In the genomic region with DNA sequence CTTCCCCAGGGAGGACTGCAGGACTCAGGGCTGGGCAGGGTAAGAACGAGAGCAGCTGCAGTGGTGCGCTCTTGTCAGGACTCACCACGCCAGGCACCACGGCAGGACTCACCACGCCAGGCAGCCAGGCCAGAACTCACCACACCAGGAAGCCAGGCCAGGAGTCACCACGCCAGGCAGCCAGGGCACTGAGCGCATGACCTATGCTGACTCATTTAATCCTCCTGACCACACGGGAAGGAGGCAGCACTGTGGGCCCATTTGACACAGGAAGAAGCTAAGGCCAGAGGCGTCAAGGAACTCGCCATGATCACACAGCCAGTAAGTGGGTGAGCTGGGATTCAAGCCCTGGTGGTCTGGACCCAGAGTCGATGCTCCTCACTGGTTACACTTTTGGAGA, we compare ENCODE assay signal across 11 cellular contexts.
DNase-seq lines count a peak whose midpoint lies in the region; ATAC-seq, FAIRE-seq and TF ChIP-seq lines count a peak whose summit lies in the region.
"Had no signal": no experiment of that assay in that cellular context is flagged by ENCODE, and none has a peak within 500 bp of the region (broad histone marks: within the 10 kb centered on the region; RNA-seq: fewer than 3 reads in every experiment).

No MANE protein-coding gene starts in this region.

- no peak overlapping the region for H3K27ac Mint-ChIP-seq in activated CD4-positive, alpha-beta T cell treated with anti-CD3 and anti-CD28 coated beads for 36 hours
- no peak overlapping the region for H3K27ac Mint-ChIP-seq in activated CD4-positive, alpha-beta T cell treated with anti-CD3 and anti-CD28 coated beads, Interleukin-2, amount 10 ng/mL, durations not matched to agents 7 days and 5 days
- peak overlapping the region; percentile 26 for H3K27ac Mint-ChIP-seq in stimulated activated naive CD8-positive, alpha-beta T cell treated with anti-CD3 and anti-CD28 coated beads, Interleukin-15, Interleukin-2, amounts not matched to agents 100 ng/mL and 50 ng/mL, for 24 hours

- H2BK120ac ChIP-seq in mesendoderm (ENCODE audit: low read depth, low read length), result no peak overlapping the region

- intact Hi-C loops in activated CD4-positive, alpha-beta T cell treated with anti-CD3 and anti-CD28 coated beads for 36 hours (cut with DNase I, micrococcal nuclease), result no loop called here
- intact Hi-C loops in endothelial cell of umbilical vein (cut with micrococcal nuclease), result loop anchor here (5.0 kb wide), 1 partner anchor 344 kb away; no protein-coding TSS in a partner anchor

- peak; percentile 92 for FAIRE-seq in endothelial cell of umbilical vein (lab: Jason Lieb, UNC)

- no peak overlapping the region for H2AFZ ChIP-seq in endothelial cell of umbilical vein (ENCODE audit: low read depth, low read length)

- no peaks in the 10 kb centered on the region for H3K27me3 Mint-ChIP-seq in activated CD4-positive, alpha-beta T cell treated with anti-CD3 and anti-CD28 coated beads for 36 hours
- no peaks in the 10 kb centered on the region for H3K27me3 Mint-ChIP-seq in activated CD4-positive, alpha-beta T cell treated with anti-CD3 and anti-CD28 coated beads, Interleukin-2, amount 10 ng/mL, durations not matched to agents 7 days and 5 days
- no peaks in the 10 kb centered on the region for H3K27me3 Mint-ChIP-seq in stimulated activated naive CD8-positive, alpha-beta T cell treated with anti-CD3 and anti-CD28 coated beads, Interleukin-15, Interleukin-2, amounts not matched to agents 100 ng/mL and 50 ng/mL, for 24 hours

- H3K36me3 Mint-ChIP-seq in activated CD4-positive, alpha-beta T cell treated with anti-CD3 and anti-CD28 coated beads for 36 hours (ENCODE audit: low read depth), result peaks cover 9% of the 10 kb centered on the region
- peaks cover 41% of the 10 kb centered on the region for H3K36me3 Mint-ChIP-seq in activated CD4-positive, alpha-beta T cell treated with anti-CD3 and anti-CD28 coated beads, Interleukin-2, amount 10 ng/mL, durations not matched to agents 7 days and 5 days (ENCODE audit: low read depth)
- H3K36me3 Mint-ChIP-seq in stimulated activated naive CD8-positive, alpha-beta T cell treated with anti-CD3 and anti-CD28 coated beads, Interleukin-15, Interleukin-2, amounts not matched to agents 100 ng/mL and 50 ng/mL, for 24 hours (ENCODE audit: low read depth), result peaks cover 54% of the 10 kb centered on the region

- H3K18ac ChIP-seq in mesendoderm (ENCODE audit: low read length), result no peak overlapping the region

- H2BK5ac ChIP-seq in mesendoderm (ENCODE audit: low read length), result no peak overlapping the region

- no peak overlapping the region for H3K4me2 ChIP-seq in endothelial cell of umbilical vein (ENCODE audit: insufficient read depth, low read length)
- no peak overlapping the region for H3K4me2 ChIP-seq in mesendoderm (ENCODE audit: low read length)

- H4K20me1 ChIP-seq in endothelial cell of umbilical vein (replicated peaks; ENCODE audit: control insufficient read depth, extremely low read depth, insufficient read depth, low read length), result no peaks in the 10 kb centered on the region

- POLR2A ChIA-PET in activated CD4-positive, alpha-beta T cell treated with anti-CD3 and anti-CD28 coated beads for 36 hours (lab: Charles Lee), result no interaction called here
- POLR2A ChIA-PET in activated CD4-positive, alpha-beta T cell treated with anti-CD3 and anti-CD28 coated beads, Interleukin-2, amount 10 ng/mL, durations not matched to agents 7 days and 5 days (lab: Charles Lee), result no interaction called here
- POLR2A ChIA-PET in endothelial cell of umbilical vein (lab: Charles Lee), result no interaction called here

- H3K4me1 Mint-ChIP-seq in activated CD4-positive, alpha-beta T cell treated with anti-CD3 and anti-CD28 coated beads for 36 hours, result peaks cover 2% of the 10 kb centered on the region
- peaks cover 14% of the 10 kb centered on the region for H3K4me1 Mint-ChIP-seq in activated CD4-positive, alpha-beta T cell treated with anti-CD3 and anti-CD28 coated beads, Interleukin-2, amount 10 ng/mL, durations not matched to agents 7 days and 5 days
- peaks cover 8% of the 10 kb centered on the region for H3K4me1 Mint-ChIP-seq in stimulated activated naive CD8-positive, alpha-beta T cell treated with anti-CD3 and anti-CD28 coated beads, Interleukin-15, Interleukin-2, amounts not matched to agents 100 ng/mL and 50 ng/mL, for 24 hours (ENCODE audit: low read depth)

- H3K56ac ChIP-seq in mesendoderm (ENCODE audit: low read length), result no peak overlapping the region

- H3K9ac ChIP-seq in endothelial cell of umbilical vein (replicated peaks; ENCODE audit: extremely low read depth, insufficient read depth, low read length) (no peak overlapping the region), mesendoderm (ENCODE audit: low read length) (no peak overlapping the region)

- no CpG with 5 or more reads among the region's 11 CpGs for WGBS in mesendoderm (ENCODE audit: extremely low coverage, insufficient coverage, low lambda C conversion rate)

- no peak overlapping the region for H4K5ac ChIP-seq in mesendoderm (ENCODE audit: low read length)

- no peaks in the 10 kb centered on the region for H3K9me1 ChIP-seq in endothelial cell of umbilical vein (replicated peaks; ENCODE audit: control insufficient read depth, extremely low read depth, insufficient read depth, low read length)

- H3K4me3 ChIP-seq in endothelial cell of umbilical vein (replicated peaks in 1 of 3; ENCODE audit: insufficient read depth in 1 of 3, low read depth in 1 of 3, low read length in 3 of 3) (no peak overlapping the region), mesendoderm (ENCODE audit: low read length) (no peak overlapping the region)
- H3K4me3 ChIP-seq: tibial nerve had no signal

- no peaks in the 10 kb centered on the region for H3K27me3 ChIP-seq in endothelial cell of umbilical vein (ENCODE audit: control insufficient read depth in 2 of 2, insufficient read depth in 2 of 2, low read length in 2 of 2)
- no peaks in the 10 kb centered on the region for H3K27me3 ChIP-seq in mesendoderm (ENCODE audit: insufficient read depth, low read length, poor library complexity)
- H3K27me3 ChIP-seq: tibial nerve had no signal

- no peaks in the 10 kb centered on the region for H3K79me2 ChIP-seq in endothelial cell of umbilical vein (ENCODE audit: control insufficient read depth, insufficient read depth, low read length)
- no peaks in the 10 kb centered on the region for H3K79me2 ChIP-seq in mesendoderm (ENCODE audit: control insufficient read depth, insufficient read depth, low read length)

- H3K9me3 Mint-ChIP-seq in activated CD4-positive, alpha-beta T cell treated with anti-CD3 and anti-CD28 coated beads for 36 hours (ENCODE audit: low read depth), result no peaks in the 10 kb centered on the region
- H3K9me3 Mint-ChIP-seq in activated CD4-positive, alpha-beta T cell treated with anti-CD3 and anti-CD28 coated beads, Interleukin-2, amount 10 ng/mL, durations not matched to agents 7 days and 5 days, result no peaks in the 10 kb centered on the region
- no peaks in the 10 kb centered on the region for H3K9me3 Mint-ChIP-seq in stimulated activated naive CD8-positive, alpha-beta T cell treated with anti-CD3 and anti-CD28 coated beads, Interleukin-15, Interleukin-2, amounts not matched to agents 100 ng/mL and 50 ng/mL, for 24 hours

- CTCF ChIA-PET in activated CD4-positive, alpha-beta T cell treated with anti-CD3 and anti-CD28 coated beads for 36 hours (lab: Charles Lee), result interaction anchor here (0.7 kb wide), 1 partner anchor 63 kb away, joined by 3 read pairs; no protein-coding TSS in a partner anchor
- CTCF ChIA-PET in activated CD4-positive, alpha-beta T cell treated with anti-CD3 and anti-CD28 coated beads, Interleukin-2, amount 10 ng/mL, durations not matched to agents 7 days and 5 days (lab: Charles Lee), result interaction anchor here (0.9 to 5.7 kb wide), 4 partner anchors 17 to 267 kb away, joined by 3 to 21 read pairs (median 4); no protein-coding TSS in a partner anchor
- CTCF ChIA-PET in endothelial cell of umbilical vein (lab: Charles Lee), result interaction anchor here (1.2 to 1.8 kb wide), 4 partner anchors 18 to 850 kb away, joined by 3 to 9 read pairs (median 4); no protein-coding TSS in a partner anchor

- no peak for TF ChIP-seq CTCF in endothelial cell of umbilical vein (IDR thresholded peaks at IDR 0.05; ENCODE audit: extremely low read depth in 1 of 2, insufficient read depth in 1 of 2, low read depth in 1 of 2, low read length in 2 of 2)

- ATAC-seq in activated CD4-positive, alpha-beta T cell treated with anti-CD3 and anti-CD28 coated beads for 36 hours, result peak; percentile 29
- ATAC-seq in HG03469 (IDR thresholded peaks at IDR 0.05; ENCODE audit: unreplicated experiment) (no peak), GM21367 (IDR thresholded peaks at IDR 0.05; ENCODE audit: unreplicated experiment) (no peak)

- H2BK15ac ChIP-seq in mesendoderm (replicated peaks; ENCODE audit: low read depth), result no peak overlapping the region

- no peaks in the 10 kb centered on the region for H3K9me3 ChIP-seq in endothelial cell of umbilical vein (replicated peaks; ENCODE audit: control insufficient read depth, insufficient read depth, low read length)
- H3K9me3 ChIP-seq: tibial nerve had no signal

- H3K4me1 ChIP-seq in endothelial cell of umbilical vein (ENCODE audit: control insufficient read depth, extremely low read depth, insufficient read depth, low read length) (peaks cover 16% of the 10 kb centered on the region), mesendoderm (ENCODE audit: control insufficient read depth, low read depth, low read length) (no peaks in the 10 kb centered on the region)
- H3K4me1 ChIP-seq: tibial nerve had no signal

- no TSS peak for BruUV-seq in endothelial cell of umbilical vein (replicated peaks; lab: Mats Ljungman, UMichigan)

- no peak overlapping the region for H3K23ac ChIP-seq in mesendoderm (ENCODE audit: low read length)

- no peaks in the 10 kb centered on the region for H3K79me1 ChIP-seq in mesendoderm (ENCODE audit: low read length)

- dilution Hi-C loops in endothelial cell of umbilical vein (cut with MboI; ENCODE audit: extremely low pct_ligation_motif_present, low sequenced_read_pairs), result no loop called here

- peak overlapping the region; percentile 51 for H3K27ac ChIP-seq in endothelial cell of umbilical vein (ENCODE audit: insufficient read depth, low read depth, low read length)
- no peak overlapping the region for H3K27ac ChIP-seq in mesendoderm (ENCODE audit: low read depth, low read length)
- H3K27ac ChIP-seq: tibial nerve had no signal

- DNase-seq in activated CD4-positive, alpha-beta T cell treated with anti-CD3 and anti-CD28 coated beads for 36 hours, result no peak
- DNase-seq in activated CD4-positive, alpha-beta T cell treated with anti-CD3 and anti-CD28 coated beads, Interleukin-2, amount 10 ng/mL, durations not matched to agents 7 days and 5 days, result no peak
- DNase-seq in SK-MEL-5 (ENCODE audit: low read depth, low spot score) (peak; percentile 53), endothelial cell of umbilical vein (ENCODE audit: low read depth, low spot score) (peak; percentile 73), mesendoderm (no peak)
- DNase-seq: activated gamma-delta T cell treated with Interleukin-2 at 50 U/mL for 16 hours, glutamatergic neuron had no signal

- H3K4ac ChIP-seq in mesendoderm (ENCODE audit: low read depth, low read length), result no peak overlapping the region

- no peak overlapping the region for H4K8ac ChIP-seq in mesendoderm (ENCODE audit: low read depth, low read length)

- no peak overlapping the region for H3K4me3 Mint-ChIP-seq in activated CD4-positive, alpha-beta T cell treated with anti-CD3 and anti-CD28 coated beads for 36 hours
- H3K4me3 Mint-ChIP-seq in activated CD4-positive, alpha-beta T cell treated with anti-CD3 and anti-CD28 coated beads, Interleukin-2, amount 10 ng/mL, durations not matched to agents 7 days and 5 days, result no peak overlapping the region
- H3K4me3 Mint-ChIP-seq in stimulated activated naive CD8-positive, alpha-beta T cell treated with anti-CD3 and anti-CD28 coated beads, Interleukin-15, Interleukin-2, amounts not matched to agents 100 ng/mL and 50 ng/mL, for 24 hours, result no peak overlapping the region

- no peak overlapping the region for H2AK5ac ChIP-seq in mesendoderm (ENCODE audit: low read length)

- in situ Hi-C loops in SK-MEL-5 (cut with HindIII; ENCODE audit: low pct_unique_long_range_greater_than_20kb, low sequenced_read_pairs), result no loop called here

- TF ChIP-seq POLR2A in endothelial cell of umbilical vein (IDR thresholded peaks at IDR 0.05; ENCODE audit: low read depth, low read length), result no peak

- H3K36me3 ChIP-seq in endothelial cell of umbilical vein (ENCODE audit: control insufficient read depth in 2 of 2, extremely low read depth in 1 of 2, insufficient read depth in 2 of 2, low read length in 2 of 2) (peaks cover 3 to 35% of the 10 kb centered on the region in 2 experiments), mesendoderm (ENCODE audit: control insufficient read depth, insufficient read depth, low read length) (peaks cover 10% of the 10 kb centered on the region)

Comparison
In these comparisons a context has a peak if more than half of its experiments do, and no peak if none do; other contexts are left out.
1. DNase-seq: peak in SK-MEL-5 (single experiment) and endothelial cell of umbilical vein (single experiment); none in activated CD4-positive, alpha-beta T cell treated with anti-CD3 and anti-CD28 coated beads for 36 hours (single experiment), activated CD4-positive, alpha-beta T cell treated with anti-CD3 and anti-CD28 coated beads, Interleukin-2, amount 10 ng/mL, durations not matched to agents 7 days and 5 days (single experiment) and mesendoderm (single experiment).